ENCODE assay signal across 1 cellular context in the genomic region with DNA sequence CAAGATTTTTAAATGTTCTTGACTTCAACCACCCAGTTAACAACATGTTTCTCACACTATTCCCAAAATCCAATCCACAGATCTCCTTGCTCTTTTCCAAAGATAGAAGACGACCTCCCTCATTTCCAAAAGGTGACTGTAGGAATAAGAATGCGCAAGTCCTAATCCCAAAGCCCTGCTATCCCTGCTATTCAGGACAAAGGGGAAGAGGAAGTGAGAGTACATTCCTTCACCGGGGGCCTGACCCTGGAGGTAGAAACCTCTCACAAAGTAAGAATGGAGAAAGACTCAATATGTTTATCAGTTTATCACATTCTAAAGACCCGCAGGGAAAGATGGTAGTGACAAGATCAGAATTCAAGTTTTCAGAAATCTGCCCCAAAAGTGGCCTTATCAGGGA.
TF ChIP-seq lines count a peak whose summit lies in the region.

No MANE protein-coding gene starts in this region.

TF ChIP-seq in IMR-90, 13 proteins besides CTCF, POLR2A, EP300 and RAD21:
- TF ChIP-seq SMC3 (IDR thresholded peaks at IDR 0.05; ENCODE audit: low read depth, low read length) = no peak
- TF ChIP-seq, protein P1, sequence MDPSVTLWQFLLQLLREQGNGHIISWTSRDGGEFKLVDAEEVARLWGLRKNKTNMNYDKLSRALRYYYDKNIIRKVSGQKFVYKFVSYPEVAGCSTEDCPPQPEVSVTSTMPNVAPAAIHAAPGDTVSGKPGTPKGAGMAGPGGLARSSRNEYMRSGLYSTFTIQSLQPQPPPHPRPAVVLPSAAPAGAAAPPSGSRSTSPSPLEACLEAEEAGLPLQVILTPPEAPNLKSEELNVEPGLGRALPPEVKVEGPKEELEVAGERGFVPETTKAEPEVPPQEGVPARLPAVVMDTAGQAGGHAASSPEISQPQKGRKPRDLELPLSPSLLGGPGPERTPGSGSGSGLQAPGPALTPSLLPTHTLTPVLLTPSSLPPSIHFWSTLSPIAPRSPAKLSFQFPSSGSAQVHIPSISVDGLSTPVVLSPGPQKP (IDR thresholded peaks at IDR 0.05; ENCODE audit: borderline replicate concordance, low read depth, low read length) = no peak
- TF ChIP-seq MAFK (IDR thresholded peaks at IDR 0.05; ENCODE audit: low read depth, low read length) = no peak
- no peak for TF ChIP-seq MXI1 (IDR thresholded peaks at IDR 0.05; ENCODE audit: borderline replicate concordance, low read depth, low read length)
- TF ChIP-seq RFX5 (IDR thresholded peaks at IDR 0.05; ENCODE audit: low read depth, low read length) = no peak
- no peak for TF ChIP-seq FOS (IDR thresholded peaks at IDR 0.05; ENCODE audit: low read depth, low read length)
- no peak for TF ChIP-seq CEBPB (IDR thresholded peaks at IDR 0.05; ENCODE audit: low read depth, low read length)
- no peak for TF ChIP-seq USF2 (IDR thresholded peaks at IDR 0.05; ENCODE audit: low read depth, low read length)
- no peak for TF ChIP-seq NFE2L2 (IDR thresholded peaks at IDR 0.05; ENCODE audit: low read depth, low read length)
TF ChIP-seq in IMR-90: peak in this region for 0.
